ENCODE assay signal across 21 cellular contexts in the genomic region with DNA sequence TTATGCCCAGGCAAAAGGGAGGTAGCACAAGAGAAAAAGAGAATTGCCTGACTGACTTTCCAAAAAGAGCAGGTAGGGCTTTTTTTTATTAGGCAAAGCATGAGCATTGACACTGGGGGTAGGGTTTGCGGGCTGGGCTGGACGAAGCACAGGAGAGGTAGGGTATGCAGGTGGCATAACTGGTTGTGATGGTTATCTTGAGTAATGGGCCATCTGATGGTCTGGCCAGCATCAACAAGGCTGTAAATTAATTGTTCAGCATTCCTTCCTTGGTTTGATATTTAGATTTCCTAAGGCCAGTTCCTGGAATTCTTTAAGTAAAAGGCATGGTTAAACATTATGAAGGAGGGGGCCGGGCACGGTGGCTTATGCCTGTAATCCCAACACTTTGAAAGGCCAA. TPM values are rescaled to one million over a fixed set of nuclear protein-coding genes. Genes with fewer than 3 reads are reported as not detected.
"Had no signal": no experiment of that assay in that cellular context is flagged by ENCODE, and none has a peak within 500 bp of the region (broad histone marks: within the 10 kb centered on the region; RNA-seq: fewer than 3 reads in every experiment).

No MANE protein-coding gene starts in this region.

- H3K4me3 ChIP-seq: gastrocnemius medialis, heart right ventricle, right atrium auricular region had no signal

- H3K4me1 ChIP-seq: gastrocnemius medialis had no signal

- H3K27me3 ChIP-seq: heart right ventricle, right atrium auricular region had no signal

- H3K9me3 ChIP-seq: gastrocnemius medialis, heart right ventricle, right atrium auricular region had no signal

- H3K9me3 Mint-ChIP-seq: activated B cell treated with CpG ODN at 0.5 μM for 24 hours; activated naive CD4-positive, alpha-beta T cell treated with anti-CD3 and anti-CD28 coated beads, Interleukin-2, amount 50 U/mL, for 72 hours; central memory CD8-positive, alpha-beta T cell; effector memory CD8-positive, alpha-beta T cell; naive thymus-derived CD4-positive, alpha-beta T cell had no signal

- H3K36me3 Mint-ChIP-seq: activated naive CD4-positive, alpha-beta T cell treated with anti-CD3 and anti-CD28 coated beads, Interleukin-2, amount 50 U/mL, for 72 hours; naive thymus-derived CD4-positive, alpha-beta T cell had no signal

- ATAC-seq: activated CD8-positive, alpha-beta T cell treated with anti-CD3 and anti-CD28 coated beads, Interleukin-2, amount 10 ng/mL, durations not matched to agents 7 days and 5 days; activated naive CD4-positive, alpha-beta T cell treated with anti-CD3 and anti-CD28 coated beads, Interleukin-2, amount 50 U/mL, for 72 hours; activated T-cell treated with anti-CD3 and anti-CD28 coated beads, Interleukin-2, amount 50 U/mL, for 72 hours; effector memory CD8-positive, alpha-beta T cell; gastrocnemius medialis; heart right ventricle; naive thymus-derived CD4-positive, alpha-beta T cell had no signal

- DNase-seq: activated B cell treated with CpG ODN at 0.5 μM for 24 hours; activated CD4-positive, alpha-beta T cell treated with anti-CD3 and anti-CD28 coated beads for 48 hours; activated CD8-positive, alpha-beta memory T cell treated with anti-CD3 and anti-CD28 coated beads, Interleukin-2, amount 50 U/mL, for 48 hours; activated CD8-positive, alpha-beta T cell treated with anti-CD3 and anti-CD28 coated beads, Interleukin-2, amount 10 ng/mL, durations not matched to agents 7 days and 5 days; activated gamma-delta T cell; activated T-cell treated with anti-CD3 and anti-CD28 coated beads, Interleukin-2, amount 50 U/mL, for 72 hours; amniotic stem cell; effector memory CD8-positive, alpha-beta T cell; gastrocnemius medialis; heart right ventricle; naive thymus-derived CD4-positive, alpha-beta T cell; posterior cingulate gyrus; small intestine; stimulated activated CD4-positive, alpha-beta T cell treated with anti-CD3 and anti-CD28 coated beads, Interleukin-4, amount 100 ng/mL, for 24 hours; stimulated activated naive CD4-positive, alpha-beta T cell; T-helper 2 cell had no signal

- FAIRE-seq: islet of Langerhans, small intestine had no signal

- H3K27ac Mint-ChIP-seq: activated B cell treated with CpG ODN at 0.5 μM for 24 hours; activated CD8-positive, alpha-beta T cell treated with anti-CD3 and anti-CD28 coated beads, Interleukin-2, amount 10 ng/mL, durations not matched to agents 7 days and 5 days; activated T-cell treated with anti-CD3 and anti-CD28 coated beads, Interleukin-2, amount 50 U/mL, for 72 hours; effector memory CD8-positive, alpha-beta T cell; naive thymus-derived CD4-positive, alpha-beta T cell had no signal

- H3K4me1 Mint-ChIP-seq: activated B cell treated with CpG ODN at 0.5 μM for 24 hours; central memory CD8-positive, alpha-beta T cell had no signal

- H3K27ac ChIP-seq: epithelial cell of prostate, gastrocnemius medialis, heart right ventricle, right atrium auricular region had no signal

- H3K4me3 Mint-ChIP-seq: activated B cell treated with CpG ODN at 0.5 μM for 24 hours; activated CD8-positive, alpha-beta T cell treated with anti-CD3 and anti-CD28 coated beads, Interleukin-2, amount 10 ng/mL, durations not matched to agents 7 days and 5 days; activated T-cell treated with anti-CD3 and anti-CD28 coated beads, Interleukin-2, amount 50 U/mL, for 72 hours; central memory CD8-positive, alpha-beta T cell; effector memory CD8-positive, alpha-beta T cell; naive thymus-derived CD4-positive, alpha-beta T cell had no signal

- H3K36me3 ChIP-seq: gastrocnemius medialis, heart right ventricle, right atrium auricular region had no signal

RNA-seq across cellular contexts. Expression of a gene that starts 13.9 kb away (rescaled TPM):
- total RNA-seq: activated B cell treated with CpG ODN at 0.5 μM for 24 hours had no signal
- polyA plus RNA-seq: naive thymus-derived CD4-positive, alpha-beta T cell had no signal
